ENCODE assay signal across 2 cellular contexts in genomic region chr3:49359623-49360022, GRCh38.
TF ChIP-seq lines count a peak whose summit lies in the region.

No MANE protein-coding gene starts in this region.

TF ChIP-seq in SK-N-SH, 30 proteins besides CTCF, POLR2A, EP300 and RAD21:
- TF ChIP-seq FOSL2 (IDR thresholded peaks at IDR 0.05; ENCODE audit: borderline replicate concordance, low read depth) (peak; percentile 75; the same call in 1 of the 2 replicates), GABPA (IDR thresholded peaks at IDR 0.05; ENCODE audit: low read depth) (no peak), GATA2 (CRISPR knock-in tag; IDR thresholded peaks at IDR 0.05) (no peak), TCF12 (IDR thresholded peaks at IDR 0.05) (peak; percentile 48; the same call in 1 of the 2 replicates), JUND (IDR thresholded peaks at IDR 0.05) (peak; percentile 58), PBX3 (IDR thresholded peaks at IDR 0.05) (peak; percentile 40; the same call in 1 of the 2 replicates)

TF ChIP-seq in SK-N-SH treated with all-trans-retinoic acid at 6 μM for 48 hours, 23 proteins besides CTCF, POLR2A, EP300 and RAD21:
- TF ChIP-seq GLIS3 (CRISPR knock-in tag; IDR thresholded peaks at IDR 0.05) (no peak), ZC3H10 (CRISPR knock-in tag; IDR thresholded peaks at IDR 0.05) (no peak), POU6F1 (CRISPR knock-in tag; IDR thresholded peaks at IDR 0.05; ENCODE audit: borderline replicate concordance, low read depth) (no peak), TSHZ2 (CRISPR knock-in tag; IDR thresholded peaks at IDR 0.05) (no peak), CSRNP3 (CRISPR knock-in tag; IDR thresholded peaks at IDR 0.05) (no peak), ZNF565 (CRISPR knock-in tag; conservative IDR thresholded peaks at IDR 0.05; ENCODE audit: low read depth) (no peak), PPARA (CRISPR knock-in tag; IDR thresholded peaks at IDR 0.05; ENCODE audit: borderline replicate concordance) (no peak), SNAI2 (CRISPR knock-in tag; IDR thresholded peaks at IDR 0.05) (no peak), ZNF8 (CRISPR knock-in tag; IDR thresholded peaks at IDR 0.05) (no peak), TOX (CRISPR knock-in tag; IDR thresholded peaks at IDR 0.05; ENCODE audit: borderline replicate concordance) (no peak), ARNTL (CRISPR knock-in tag; IDR thresholded peaks at IDR 0.05; ENCODE audit: borderline replicate concordance, low read depth) (no peak), ZFP3 (CRISPR knock-in tag; IDR thresholded peaks at IDR 0.05) (no peak), ZNF70 (CRISPR knock-in tag; IDR thresholded peaks at IDR 0.05) (no peak), ISL1 (CRISPR knock-in tag; IDR thresholded peaks at IDR 0.05) (no peak), CSDC2 (CRISPR knock-in tag; IDR thresholded peaks at IDR 0.05) (no peak), BACH2 (CRISPR knock-in tag; IDR thresholded peaks at IDR 0.05; ENCODE audit: borderline replicate concordance) (no peak), CREB5 (CRISPR knock-in tag; IDR thresholded peaks at IDR 0.05; ENCODE audit: low read depth) (no peak), OSR1 (CRISPR knock-in tag; IDR thresholded peaks at IDR 0.05) (no peak), TCF4 (CRISPR knock-in tag; IDR thresholded peaks at IDR 0.05; ENCODE audit: borderline replicate concordance) (no peak), PATZ1 (CRISPR knock-in tag; IDR thresholded peaks at IDR 0.05; ENCODE audit: borderline replicate concordance) (no peak)
